16 cellular contexts compared by ENCODE assay signal in genomic region chr11:11895672-11896071, GRCh38. TPM values are rescaled to one million over a fixed set of nuclear protein-coding genes. Genes with fewer than 3 reads are reported as not detected.
DNase-seq lines count a peak whose midpoint lies in the region; ATAC-seq and TF ChIP-seq lines count a peak whose summit lies in the region.
"Had no signal": no experiment of that assay in that cellular context is flagged by ENCODE, and none has a peak within 500 bp of the region (broad histone marks: within the 10 kb centered on the region; RNA-seq: fewer than 3 reads in every experiment).

No MANE protein-coding gene starts in this region.

- no peak for TF ChIP-seq POLR2A in prostate gland (IDR thresholded peaks at IDR 0.05)

- H3K9me3 ChIP-seq in AG04450 (ENCODE audit: control insufficient read depth, insufficient read depth, low read length) (no peaks in the 10 kb centered on the region), prostate gland (no peaks in the 10 kb centered on the region)
- H3K9me3 ChIP-seq: neutrophil had no signal

- peaks cover 9% of the 10 kb centered on the region; the same call in 1 of the 2 replicates for H3K4me1 Mint-ChIP-seq in HFFc6 (ENCODE audit: low read depth)

- H3K27me3 ChIP-seq in AG04450 (ENCODE audit: control insufficient read depth, insufficient read depth, low read length) (no peaks in the 10 kb centered on the region), prostate gland (replicated peaks; ENCODE audit: insufficient read depth) (no peaks in the 10 kb centered on the region)
- H3K27me3 ChIP-seq: neutrophil had no signal

- no peaks in the 10 kb centered on the region for H3K36me3 ChIP-seq in prostate gland

- POLR2A ChIA-PET in AG04450 (lab: Yijun Ruan, JAX): no interaction called here

- 0 out of 2 replicates have a peak, but pooled peaks cover 5% of the 10 kb centered on the region for H3K36me3 Mint-ChIP-seq in HFFc6 (ENCODE audit: low read depth)

- CTCF ChIA-PET in AG04450 (lab: Charles Lee): interaction anchor here (0.5 to 2.0 kb wide), 4 partner anchors 55 to 962 kb away, joined by 4 to 8 read pairs (median 7); no protein-coding TSS in a partner anchor

- H3K27me3 Mint-ChIP-seq in HFFc6 (ENCODE audit: insufficient read depth): peaks cover 4% of the 10 kb centered on the region; the same call in 1 of the 2 replicates
- H3K27me3 Mint-ChIP-seq: activated CD4-positive, alpha-beta T cell treated with anti-CD3 and anti-CD28 coated beads, Interleukin-2, amount 10 ng/mL, durations not matched to agents 7 days and 5 days; CD4-positive, alpha-beta T cell had no signal

- ATAC-seq in SK-N-SH treated with all-trans-retinoic acid at 6 μM for 48 hours (peak; percentile 57; the same call in 2 of the 3 replicates), HG02938 (IDR thresholded peaks at IDR 0.05; ENCODE audit: unreplicated experiment) (no peak), GM21515 (IDR thresholded peaks at IDR 0.05; ENCODE audit: unreplicated experiment) (no peak), GM18867 (IDR thresholded peaks at IDR 0.05; ENCODE audit: unreplicated experiment) (no peak)
- ATAC-seq: left colon had no signal

- intact Hi-C loops in prostate gland (cut with DNase I): no loop called here

- H3K27ac Mint-ChIP-seq in HFFc6: no peak overlapping the region
- H3K27ac Mint-ChIP-seq: activated CD4-positive, alpha-beta T cell treated with anti-CD3 and anti-CD28 coated beads, Interleukin-2, amount 10 ng/mL, durations not matched to agents 7 days and 5 days; activated T-helper 2 cell treated with anti-CD3 and anti-CD28 coated beads, Interferon-gamma antibody, Interleukin-2, Interleukin-4, amounts not matched to agents 10 μg/mL and 5 μg/mL and 100 μg/mL, durations not matched to agents 14 hours and 24 hours and 36 hours; CD4-positive, alpha-beta T cell had no signal

- 70% methylated on average over 1 of the region's 1 CpG for WGBS in prostate gland

- H3K9me3 Mint-ChIP-seq in HFFc6: no peaks in the 10 kb centered on the region
- H3K9me3 Mint-ChIP-seq: activated CD4-positive, alpha-beta T cell treated with anti-CD3 and anti-CD28 coated beads, Interleukin-2, amount 10 ng/mL, durations not matched to agents 7 days and 5 days; activated T-helper 2 cell treated with anti-CD3 and anti-CD28 coated beads, Interferon-gamma antibody, Interleukin-2, Interleukin-4, amounts not matched to agents 10 μg/mL and 5 μg/mL and 100 μg/mL, durations not matched to agents 14 hours and 24 hours and 36 hours; CD4-positive, alpha-beta T cell had no signal

- TF ChIP-seq CTCF in AG04450 (IDR thresholded peaks at IDR 0.05; ENCODE audit: low read depth, low read length): peak; percentile 23
- TF ChIP-seq CTCF in HFFc6 (IDR thresholded peaks at IDR 0.05): peak; percentile 70
- TF ChIP-seq CTCF in fibroblast of the aortic adventitia (IDR thresholded peaks at IDR 0.05; ENCODE audit: insufficient read depth, low read length): peak; percentile 34
- peak in 1 of 4 experiments; percentile 23 for TF ChIP-seq CTCF in prostate gland (IDR thresholded peaks at IDR 0.05)

- no peaks in the 10 kb centered on the region for H3K4me1 ChIP-seq in prostate gland (replicated peaks)

- no peak overlapping the region for H3K27ac ChIP-seq in AG04450 (ENCODE audit: low read depth, low read length)
- no peak overlapping the region for H3K27ac ChIP-seq in prostate gland
- H3K27ac ChIP-seq: neutrophil had no signal

- no peak overlapping the region for H3K4me3 Mint-ChIP-seq in HFFc6
- H3K4me3 Mint-ChIP-seq: activated CD4-positive, alpha-beta T cell treated with anti-CD3 and anti-CD28 coated beads, Interleukin-2, amount 10 ng/mL, durations not matched to agents 7 days and 5 days; CD4-positive, alpha-beta T cell had no signal

- H3K4me3 ChIP-seq in AG04450 (ENCODE audit: low read depth, low read length) (no peak overlapping the region), fibroblast of the aortic adventitia (ENCODE audit: low read depth, low read length) (no peak overlapping the region), prostate gland (no peak overlapping the region)

- DNase-seq in AG04450 (ENCODE audit: low read depth, low spot score) (no peak), HFFc6 (peak; percentile 31), fibroblast of the aortic adventitia (ENCODE audit: low read depth) (peak; percentile 31), prostate gland (ENCODE audit: low spot score) (no peak)
- DNase-seq: activated CD4-positive, alpha-beta T cell treated with anti-CD3 and anti-CD28 coated beads, Interleukin-2, amount 10 ng/mL, durations not matched to agents 7 days and 5 days; CD4-positive, alpha-beta T cell; left colon; NCI-H1048; NCI-H748 treated with DMSO at 0.1 percent for 48 hours; T-helper 1 cell had no signal

TF ChIP-seq in SK-N-SH treated with all-trans-retinoic acid at 6 μM for 48 hours, 23 proteins besides CTCF, POLR2A, EP300 and RAD21:
- TF ChIP-seq PATZ1 (CRISPR knock-in tag; IDR thresholded peaks at IDR 0.05; ENCODE audit: borderline replicate concordance) (no peak), ESRRG (CRISPR knock-in tag; IDR thresholded peaks at IDR 0.05) (no peak), POU6F1 (CRISPR knock-in tag; IDR thresholded peaks at IDR 0.05; ENCODE audit: borderline replicate concordance, low read depth) (no peak), ZNF8 (CRISPR knock-in tag; IDR thresholded peaks at IDR 0.05) (no peak), ARNTL (CRISPR knock-in tag; IDR thresholded peaks at IDR 0.05; ENCODE audit: borderline replicate concordance, low read depth) (no peak), TCF4 (CRISPR knock-in tag; IDR thresholded peaks at IDR 0.05; ENCODE audit: borderline replicate concordance) (no peak), PPARA (CRISPR knock-in tag; IDR thresholded peaks at IDR 0.05; ENCODE audit: borderline replicate concordance) (no peak), ZNF565 (CRISPR knock-in tag; conservative IDR thresholded peaks at IDR 0.05; ENCODE audit: low read depth) (no peak), CREB5 (CRISPR knock-in tag; IDR thresholded peaks at IDR 0.05; ENCODE audit: low read depth) (no peak), ZFP3 (CRISPR knock-in tag; IDR thresholded peaks at IDR 0.05) (no peak)

RNA-seq across cellular contexts. Expression of gene USP47, which starts 53.9 kb away (rescaled TPM):
- 27.7 and 35.0 TPM in 2 replicates for polyA plus RNA-seq in AG04450 (2011; rRNA removed)
- 31.2 and 54.3 TPM in 2 replicates for polyA minus RNA-seq in AG04450 (2011; rRNA and poly(A)+ RNA removed)
- 10 to 100 TPM; 33.6 to 38.7 (median 35.1) TPM for total RNA-seq in HFFc6 (2021; fragmentation: NEBNext Ultra II Directional; extraction: Animal tissue kit (Norgen Biotek cat#: 25700))
- 59.8 and 95.2 TPM in 2 replicates for total RNA-seq in fibroblast of the aortic adventitia (ENCODE audit: low replicate concordance)
- total RNA-seq in prostate gland: 10 to 100 TPM; 58.4 to 76.6 TPM

Comparison
In these comparisons a context has a peak if more than half of its experiments do, and no peak if none do; other contexts are left out.
1. DNase-seq: peak in HFFc6 (single experiment) and fibroblast of the aortic adventitia (single experiment); none in AG04450 (single experiment) and prostate gland (single experiment).